15 cellular contexts compared by ENCODE assay signal in genomic region chr1:13661539-13661938, GRCh38. TPM values are rescaled to one million over a fixed set of nuclear protein-coding genes. Genes with fewer than 3 reads are reported as not detected.
DNase-seq lines count a peak whose midpoint lies in the region; ATAC-seq and TF ChIP-seq lines count a peak whose summit lies in the region.
"Had no signal": no experiment of that assay in that cellular context is flagged by ENCODE, and none has a peak within 500 bp of the region (broad histone marks: within the 10 kb centered on the region; RNA-seq: fewer than 3 reads in every experiment).

No MANE protein-coding gene starts in this region.

- H3K4me3 Mint-ChIP-seq in activated CD4-positive, alpha-beta T cell treated with anti-CD3 and anti-CD28 coated beads, Interleukin-2, amount 10 ng/mL, durations not matched to agents 7 days and 5 days, result no peak overlapping the region
- H3K4me3 Mint-ChIP-seq: activated CD4-positive, alpha-beta memory T cell treated with anti-CD3 and anti-CD28 coated beads, Interleukin-2, amount 10 ng/mL, durations not matched to agents 7 days and 5 days had no signal

- CTCF ChIA-PET in A673 (lab: Charles Lee), result no interaction called here
- CTCF ChIA-PET in activated CD4-positive, alpha-beta T cell treated with anti-CD3 and anti-CD28 coated beads, Interleukin-2, amount 10 ng/mL, durations not matched to agents 7 days and 5 days (lab: Charles Lee), result no interaction called here

- ATAC-seq in left lung (peak; percentile 33), body of pancreas (no peak), HG02981 (IDR thresholded peaks at IDR 0.05; ENCODE audit: unreplicated experiment) (no peak)
- ATAC-seq: A549 had no signal

- no peaks in the 10 kb centered on the region for H3K36me3 ChIP-seq in A673 (ENCODE audit: insufficient read depth, low read length, poor library complexity, severe bottlenecking)
- no peaks in the 10 kb centered on the region for H3K36me3 ChIP-seq in left lung
- no peaks in the 10 kb centered on the region for H3K36me3 ChIP-seq in body of pancreas (replicated peaks in 1 of 2; ENCODE audit: insufficient read depth in 1 of 2, low read depth in 2 of 2)
- H3K36me3 ChIP-seq: ovary, transverse colon had no signal

- H3K27ac Mint-ChIP-seq in activated CD4-positive, alpha-beta T cell treated with anti-CD3 and anti-CD28 coated beads, Interleukin-2, amount 10 ng/mL, durations not matched to agents 7 days and 5 days, result no peak overlapping the region
- H3K27ac Mint-ChIP-seq: activated CD4-positive, alpha-beta memory T cell treated with anti-CD3 and anti-CD28 coated beads, Interleukin-2, amount 10 ng/mL, durations not matched to agents 7 days and 5 days had no signal

- peaks cover 34% of the 10 kb centered on the region for H3K4me1 ChIP-seq in A673 (ENCODE audit: insufficient read depth, low read length, poor library complexity, severe bottlenecking)
- H3K4me1 ChIP-seq in left lung, result peaks cover 5 to 43% of the 10 kb centered on the region in 2 donors
- no peaks in the 10 kb centered on the region for H3K4me1 ChIP-seq in body of pancreas
- H3K4me1 ChIP-seq: A549 had no signal

- H3K27me3 ChIP-seq in A673 (replicated peaks; ENCODE audit: insufficient read depth, low read depth, low read length, poor library complexity), result no peaks in the 10 kb centered on the region
- peaks cover 0 to 6% of the 10 kb centered on the region in 2 donors for H3K27me3 ChIP-seq in left lung
- H3K27me3 ChIP-seq in body of pancreas, result no peaks in the 10 kb centered on the region
- H3K27me3 ChIP-seq: ovary had no signal

- 77 to 86% methylated on average over 5 of the region's 5 CpGs for WGBS in body of pancreas, 2 donors

- intact Hi-C loops in A673 (cut with micrococcal nuclease; ENCODE audit: unreplicated experiment), result loop anchor here (10.0 kb wide), 1 partner anchor 453 kb away; no protein-coding TSS in a partner anchor
- intact Hi-C loops in left lung (cut with DNase I), result loop anchor here in 1 of 2 donors (10.0 kb wide), 1 partner anchor 163 kb away; no protein-coding TSS in a partner anchor
- intact Hi-C loops in body of pancreas (cut with DNase I), result no loop called here

- H3K27ac ChIP-seq in A673 (ENCODE audit: low read depth, low read length, poor library complexity, severe bottlenecking) (peak overlapping the region; percentile 73), left lung (no peak overlapping the region), body of pancreas (no peak overlapping the region)
- H3K27ac ChIP-seq: A549, coronary artery, ovary had no signal

- no TSS peak for BruUV-seq in A673 (replicated peaks; lab: Mats Ljungman, UMichigan)

- H3K36me3 Mint-ChIP-seq in activated CD4-positive, alpha-beta T cell treated with anti-CD3 and anti-CD28 coated beads, Interleukin-2, amount 10 ng/mL, durations not matched to agents 7 days and 5 days (ENCODE audit: low read depth), result peaks cover 2% of the 10 kb centered on the region

- TF ChIP-seq POLR2A in body of pancreas (IDR thresholded peaks at IDR 0.05), result no peak

- H3K4me1 Mint-ChIP-seq in activated CD4-positive, alpha-beta T cell treated with anti-CD3 and anti-CD28 coated beads, Interleukin-2, amount 10 ng/mL, durations not matched to agents 7 days and 5 days, result peaks cover 11% of the 10 kb centered on the region

- H3K9me3 Mint-ChIP-seq in activated CD4-positive, alpha-beta T cell treated with anti-CD3 and anti-CD28 coated beads, Interleukin-2, amount 10 ng/mL, durations not matched to agents 7 days and 5 days, result no peaks in the 10 kb centered on the region

- DNase-seq in A673 (ENCODE audit: low spot score), result no peak
- DNase-seq in HCEC 1CT, result peak; percentile 36
- DNase-seq in amniotic epithelial cell (ENCODE audit: low read depth), result peak; percentile 61
- no peak for DNase-seq in left lung
- no peak for DNase-seq in body of pancreas
- DNase-seq in stimulated activated CD4-positive, alpha-beta T cell treated with anti-CD3 and anti-CD28 coated beads, Interleukin-4, amount 100 ng/mL, for 1 hour, result no peak
- no peak for DNase-seq in activated CD4-positive, alpha-beta T cell treated with anti-CD3 and anti-CD28 coated beads, Interleukin-2, amount 10 ng/mL, durations not matched to agents 7 days and 5 days
- DNase-seq: activated CD4-positive, alpha-beta memory T cell treated with anti-CD3 and anti-CD28 coated beads, Interleukin-2, amount 10 ng/mL, durations not matched to agents 7 days and 5 days; NCI-H1105; stimulated activated CD4-positive, alpha-beta T cell treated with anti-CD3 and anti-CD28 coated beads, Interleukin-4, amount 100 ng/mL, for 4 hours; transverse colon had no signal

- POLR2A ChIA-PET in A673 (lab: Charles Lee; ENCODE audit: low non-redundant PET), result no interaction called here
- POLR2A ChIA-PET in activated CD4-positive, alpha-beta T cell treated with anti-CD3 and anti-CD28 coated beads, Interleukin-2, amount 10 ng/mL, durations not matched to agents 7 days and 5 days (lab: Charles Lee), result no interaction called here

- H3K9me3 ChIP-seq in A673 (ENCODE audit: low read depth, low read length, poor library complexity, severe bottlenecking) (peaks cover 8% of the 10 kb centered on the region), left lung (peaks cover 0 to 4% of the 10 kb centered on the region in 2 donors), body of pancreas (no peaks in the 10 kb centered on the region)
- H3K9me3 ChIP-seq: A549, ovary, transverse colon had no signal

- no peak for TF ChIP-seq CTCF in A673 (conservative IDR thresholded peaks at IDR 0.05; ENCODE audit: low read depth, low read length)
- TF ChIP-seq CTCF in left lung (IDR thresholded peaks at IDR 0.05), result no peak
- TF ChIP-seq CTCF in body of pancreas (IDR thresholded peaks at IDR 0.05), result no peak

- H3K27me3 Mint-ChIP-seq in activated CD4-positive, alpha-beta T cell treated with anti-CD3 and anti-CD28 coated beads, Interleukin-2, amount 10 ng/mL, durations not matched to agents 7 days and 5 days, result peaks cover 4% of the 10 kb centered on the region

- H3K4me3 ChIP-seq in A673 (ENCODE audit: low read depth, low read length, poor library complexity, severe bottlenecking), result no peak overlapping the region
- H3K4me3 ChIP-seq in left lung, result no peak overlapping the region
- H3K4me3 ChIP-seq in body of pancreas, result no peak overlapping the region
- H3K4me3 ChIP-seq: A549, coronary artery, ovary, transverse colon had no signal

RNA-seq across cellular contexts. Expression of gene PRDM2, which starts 38.4 kb away (rescaled TPM):
- total RNA-seq in A673 (2021) (60.4 and 64.2 TPM in 2 replicates), left lung (10 to 100 TPM; 39.6 to 42.7 TPM), body of pancreas (10 to 100 TPM; 21.4 to 21.8 TPM)
- 10 to 100 TPM; 57.7 to 63.1 TPM for total RNA-seq in activated CD4-positive, alpha-beta T cell treated with anti-CD3 and anti-CD28 coated beads, Interleukin-2, amount 10 ng/mL, durations not matched to agents 7 days and 5 days

Comparison
In these comparisons a context has a peak if more than half of its experiments do, and no peak if none do; other contexts are left out.
1. DNase-seq: peak in HCEC 1CT (single experiment) and amniotic epithelial cell (single experiment); none in A673 (single experiment), left lung (0 of 2), body of pancreas (0 of 4), stimulated activated CD4-positive, alpha-beta T cell treated with anti-CD3 and anti-CD28 coated beads, Interleukin-4, amount 100 ng/mL, for 1 hour (single experiment) and activated CD4-positive, alpha-beta T cell treated with anti-CD3 and anti-CD28 coated beads, Interleukin-2, amount 10 ng/mL, durations not matched to agents 7 days and 5 days (single experiment).